ENCODE assay signal across 1 cellular context in genomic region chr3:49694391-49695070, GRCh38. TPM values are rescaled to one million over a fixed set of nuclear protein-coding genes. Genes with fewer than 3 reads are reported as not detected.
"Had no signal": no experiment of that assay in that cellular context is flagged by ENCODE, and none has a peak within 500 bp of the region (broad histone marks: within the 10 kb centered on the region; RNA-seq: fewer than 3 reads in every experiment).

No MANE protein-coding gene starts in this region.

RNA-seq across cellular contexts. Expression of gene AMIGO3, which starts 25.0 kb away (rescaled TPM):
- total RNA-seq: Right ventricle myocardium superior had no signal
